ENCODE assay signal across 1 cellular context in the genomic region with DNA sequence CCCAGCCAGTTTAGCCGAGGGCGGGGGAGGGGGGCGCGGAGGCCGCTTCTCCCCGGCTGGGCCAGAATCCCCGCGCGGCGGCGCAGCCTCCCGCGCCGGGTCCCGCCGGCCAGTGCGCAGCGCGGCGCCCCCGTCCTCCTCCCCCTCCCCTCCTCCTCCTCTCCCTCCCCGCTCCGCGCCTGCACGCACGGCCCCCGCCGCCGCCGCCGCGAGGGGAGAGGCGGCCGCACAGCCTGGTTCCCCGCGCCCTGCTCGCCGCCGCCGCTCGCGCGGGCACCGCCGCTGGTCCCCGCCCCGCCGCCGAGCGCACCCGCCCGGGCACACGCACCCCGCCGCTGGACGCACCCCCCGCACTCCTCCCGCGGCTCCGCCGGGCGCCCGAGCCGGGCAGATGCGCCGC.
TF ChIP-seq lines count a peak whose summit lies in the region.

FLRT1 (plus strand) TSS at position 351 of the 400 bp plus-strand sequence. CDS start 80,337 bp downstream, outside the sequence.

TF ChIP-seq in SK-N-SH, 30 proteins besides CTCF, POLR2A, EP300 and RAD21 (continued from another document):
- no peak for TF ChIP-seq REST (IDR thresholded peaks at IDR 0.05; ENCODE audit: low read depth, low read length)
- TF ChIP-seq GATA2 (CRISPR knock-in tag; IDR thresholded peaks at IDR 0.05) = no peak
